In the genomic region with DNA sequence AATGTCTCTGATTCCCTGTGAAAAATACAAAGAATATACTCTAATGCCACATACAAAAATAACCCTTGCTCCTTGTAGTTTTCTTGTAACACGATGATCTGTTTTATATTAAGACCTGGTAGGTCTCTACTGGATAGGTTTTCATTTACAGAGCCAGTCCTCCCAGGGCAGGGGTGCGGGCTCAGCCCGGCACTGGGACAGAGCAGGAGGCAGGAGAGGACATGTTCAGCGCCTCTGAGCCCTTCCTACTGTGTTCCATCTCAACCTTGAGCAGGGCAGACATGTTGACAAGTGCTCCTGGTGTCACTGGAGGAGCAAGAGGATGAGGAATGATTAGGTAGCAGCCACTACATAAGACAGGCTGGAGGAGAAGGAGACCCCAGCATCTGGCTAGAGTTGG, we compare ENCODE assay signal across 23 cellular contexts.
A peak's percentile ranks its signal among the peaks of the same experiment; 100 is the strongest.
DNase-seq lines count a peak whose midpoint lies in the region; ATAC-seq, FAIRE-seq and TF ChIP-seq lines count a peak whose summit lies in the region.
"Had no signal": no experiment of that assay in that cellular context is flagged by ENCODE, and none has a peak within 500 bp of the region (broad histone marks: within the 10 kb centered on the region; RNA-seq: fewer than 3 reads in every experiment).

No MANE protein-coding gene starts in this region.

- H3K4me1 Mint-ChIP-seq in activated CD4-positive, alpha-beta T cell treated with anti-CD3 and anti-CD28 coated beads, Interleukin-2, amount 10 ng/mL, durations not matched to agents 24 days and 14 days, result no peaks in the 10 kb centered on the region
- H3K4me1 Mint-ChIP-seq in endodermal cell, result peaks cover 20% of the 10 kb centered on the region
- no peaks in the 10 kb centered on the region for H3K4me1 Mint-ChIP-seq in stimulated activated effector memory CD8-positive, alpha-beta T cell treated with anti-CD3 and anti-CD28 coated beads, Interleukin-12 subunit alpha, Interleukin-12 subunit beta, amount 100 ng/mL, for 72 hours
- H3K4me1 Mint-ChIP-seq: B cell had no signal

- no peak overlapping the region for H3K27ac ChIP-seq in endodermal cell (ENCODE audit: low read depth, low read length)
- no peak overlapping the region for H3K27ac ChIP-seq in kidney (ENCODE audit: low read depth in 2 of 2, low read length in 2 of 2)
- H3K27ac ChIP-seq: 22Rv1; A549; BLaER1 treated with 17β-estradiol and CSF1 and Interleukin-3, amounts not matched to agents 10 nM and 100 nM; C4-2B had no signal

- no peak overlapping the region for H3K4me3 Mint-ChIP-seq in activated CD4-positive, alpha-beta T cell treated with anti-CD3 and anti-CD28 coated beads, Interleukin-2, amount 10 ng/mL, durations not matched to agents 24 days and 14 days
- H3K4me3 Mint-ChIP-seq in endodermal cell, result no peak overlapping the region
- H3K4me3 Mint-ChIP-seq in stimulated activated effector memory CD8-positive, alpha-beta T cell treated with anti-CD3 and anti-CD28 coated beads, Interleukin-12 subunit alpha, Interleukin-12 subunit beta, amount 100 ng/mL, for 72 hours, result no peak overlapping the region
- H3K4me3 Mint-ChIP-seq: B cell; CD4-positive, alpha-beta T cell; CD8-positive, alpha-beta T cell had no signal

- ATAC-seq in stimulated activated effector memory CD8-positive, alpha-beta T cell treated with anti-CD3 and anti-CD28 coated beads, Interleukin-12 subunit alpha, Interleukin-12 subunit beta, amount 100 ng/mL, for 72 hours, result peak; percentile 31
- ATAC-seq: A549; CD8-positive, alpha-beta T cell had no signal

- WGBS in endodermal cell (ENCODE audit: insufficient coverage in 1 of 2, insufficient read length in 1 of 2), 2 experiments, result 96 to 97% methylated on average over 4 of the region's 4 CpGs

- peak; percentile 21 for DNase-seq in activated CD4-positive, alpha-beta T cell treated with anti-CD3 and anti-CD28 coated beads, Interleukin-2, amount 10 ng/mL, durations not matched to agents 24 days and 14 days
- no peak for DNase-seq in activated CD4-positive, alpha-beta T cell treated with anti-CD3 and anti-CD28 coated beads for 4 hours
- DNase-seq in endodermal cell (no peak), urothelium cell line (ENCODE audit: low spot score) (no peak), kidney (no peak), midbrain (lab: John Stamatoyannopoulos, UW) (no peak)
- DNase-seq in stimulated activated effector memory CD8-positive, alpha-beta T cell treated with anti-CD3 and anti-CD28 coated beads, Interleukin-12 subunit alpha, Interleukin-12 subunit beta, amount 100 ng/mL, for 72 hours (ENCODE audit: low spot score in 2 of 2), result no peak
- DNase-seq: AML-193; Caco-2; Calu3; CD4-positive, alpha-beta T cell; CD8-positive, alpha-beta T cell; DMS79 treated with DMSO at 0.1 percent for 48 hours; GF-D8 had no signal

- H3K36me3 ChIP-seq in endodermal cell (ENCODE audit: control insufficient read depth, insufficient read depth, low read length), result no peaks in the 10 kb centered on the region
- no peaks in the 10 kb centered on the region for H3K36me3 ChIP-seq in kidney (ENCODE audit: control insufficient read depth in 1 of 2, insufficient read depth in 2 of 2, low read length in 2 of 2)
- H3K36me3 ChIP-seq: BLaER1 treated with 17β-estradiol and CSF1 and Interleukin-3, amounts not matched to agents 10 nM and 100 nM had no signal

- no peaks in the 10 kb centered on the region for H3K9me3 Mint-ChIP-seq in activated CD4-positive, alpha-beta T cell treated with anti-CD3 and anti-CD28 coated beads, Interleukin-2, amount 10 ng/mL, durations not matched to agents 24 days and 14 days
- H3K9me3 Mint-ChIP-seq in endodermal cell, result peaks cover 30% of the 10 kb centered on the region
- peaks cover 4% of the 10 kb centered on the region for H3K9me3 Mint-ChIP-seq in stimulated activated effector memory CD8-positive, alpha-beta T cell treated with anti-CD3 and anti-CD28 coated beads, Interleukin-12 subunit alpha, Interleukin-12 subunit beta, amount 100 ng/mL, for 72 hours
- H3K9me3 Mint-ChIP-seq: CD4-positive, alpha-beta T cell; CD8-positive, alpha-beta T cell had no signal

- H3K9me3 ChIP-seq in endodermal cell (ENCODE audit: control insufficient read depth, low read length), result peaks cover 34% of the 10 kb centered on the region
- H3K9me3 ChIP-seq in kidney (ENCODE audit: control insufficient read depth in 1 of 2, low read length in 2 of 2), result no peaks in the 10 kb centered on the region

- intact Hi-C loops in activated CD4-positive, alpha-beta T cell treated with anti-CD3 and anti-CD28 coated beads, Interleukin-2, amount 10 ng/mL, durations not matched to agents 24 days and 14 days (cut with micrococcal nuclease), result no loop called here
- intact Hi-C loops in kidney (cut with DNase I), result no loop called here

- H3K4me1 ChIP-seq in endodermal cell (ENCODE audit: control insufficient read depth, insufficient read depth, low read length) (peaks cover 9% of the 10 kb centered on the region), kidney (ENCODE audit: control insufficient read depth in 1 of 2, insufficient read depth in 1 of 2, low read depth in 1 of 2, low read length in 2 of 2) (no peaks in the 10 kb centered on the region)
- H3K4me1 ChIP-seq: A549; BLaER1 treated with 17β-estradiol and CSF1 and Interleukin-3, amounts not matched to agents 10 nM and 100 nM; Caco-2 had no signal

- H3K4me3 ChIP-seq in endodermal cell (ENCODE audit: low read length) (peak overlapping the region; percentile 8), kidney (ENCODE audit: low read length in 2 of 2) (no peak overlapping the region)
- H3K4me3 ChIP-seq: A549; BLaER1 treated with 17β-estradiol and CSF1 and Interleukin-3, amounts not matched to agents 10 nM and 100 nM had no signal

- H3K27ac Mint-ChIP-seq in activated CD4-positive, alpha-beta T cell treated with anti-CD3 and anti-CD28 coated beads, Interleukin-2, amount 10 ng/mL, durations not matched to agents 24 days and 14 days, result no peak overlapping the region
- H3K27ac Mint-ChIP-seq in endodermal cell, result no peak overlapping the region
- H3K27ac Mint-ChIP-seq in stimulated activated effector memory CD8-positive, alpha-beta T cell treated with anti-CD3 and anti-CD28 coated beads, Interleukin-12 subunit alpha, Interleukin-12 subunit beta, amount 100 ng/mL, for 72 hours, result no peak overlapping the region
- H3K27ac Mint-ChIP-seq: B cell; CD4-positive, alpha-beta T cell; CD8-positive, alpha-beta T cell had no signal

- H3K27me3 ChIP-seq in endodermal cell (ENCODE audit: control insufficient read depth, insufficient read depth, low read length, poor library complexity, severe bottlenecking), result no peaks in the 10 kb centered on the region
- H3K27me3 ChIP-seq: BLaER1 treated with 17β-estradiol and CSF1 and Interleukin-3, amounts not matched to agents 10 nM and 100 nM had no signal

- H3K9ac ChIP-seq in endodermal cell (ENCODE audit: extremely low read depth, low read length, poor library complexity, severe bottlenecking) (no peak overlapping the region), kidney (ENCODE audit: low read length in 2 of 2) (no peak overlapping the region)
- H3K9ac ChIP-seq: BLaER1 treated with 17β-estradiol and CSF1 and Interleukin-3, amounts not matched to agents 10 nM and 100 nM had no signal

- TF ChIP-seq CTCF in endodermal cell (conservative IDR thresholded peaks at IDR 0.05) (no peak), kidney (IDR thresholded peaks at IDR 0.05; ENCODE audit: borderline replicate concordance, extremely low read depth, insufficient read depth) (no peak)

- no peaks in the 10 kb centered on the region for H3K36me3 Mint-ChIP-seq in activated CD4-positive, alpha-beta T cell treated with anti-CD3 and anti-CD28 coated beads, Interleukin-2, amount 10 ng/mL, durations not matched to agents 24 days and 14 days (ENCODE audit: low read depth)
- H3K36me3 Mint-ChIP-seq in endodermal cell (ENCODE audit: low read depth), result no peaks in the 10 kb centered on the region
- no peaks in the 10 kb centered on the region for H3K36me3 Mint-ChIP-seq in stimulated activated effector memory CD8-positive, alpha-beta T cell treated with anti-CD3 and anti-CD28 coated beads, Interleukin-12 subunit alpha, Interleukin-12 subunit beta, amount 100 ng/mL, for 72 hours
- H3K36me3 Mint-ChIP-seq: CD8-positive, alpha-beta T cell had no signal

- H3K27me3 Mint-ChIP-seq in activated CD4-positive, alpha-beta T cell treated with anti-CD3 and anti-CD28 coated beads, Interleukin-2, amount 10 ng/mL, durations not matched to agents 24 days and 14 days, result no peaks in the 10 kb centered on the region
- peaks cover 2% of the 10 kb centered on the region for H3K27me3 Mint-ChIP-seq in endodermal cell (ENCODE audit: insufficient read depth)

- FAIRE-seq in urothelium cell line (lab: Jason Lieb, UNC), result peak; percentile 48
- no peak for FAIRE-seq in kidney (lab: Jason Lieb, UNC)
- FAIRE-seq: A549, D721Med, G401.6, GM12891, GM19239 had no signal
